In genomic region chr2:147026261-147026660, GRCh38 we compare ENCODE assay signal across 1 cellular context.
TF ChIP-seq lines count a peak whose summit lies in the region.

No MANE protein-coding gene starts in this region.

TF ChIP-seq in IMR-90, 13 proteins besides CTCF, POLR2A, EP300 and RAD21 (continued from another document):
- TF ChIP-seq MXI1 (IDR thresholded peaks at IDR 0.05; ENCODE audit: borderline replicate concordance, low read depth, low read length): no peak
- TF ChIP-seq BHLHE40 (IDR thresholded peaks at IDR 0.05; ENCODE audit: low read depth, low read length): no peak
- TF ChIP-seq RCOR1 (IDR thresholded peaks at IDR 0.05; ENCODE audit: insufficient replicate concordance, low read length): no peak
- TF ChIP-seq CHD1 (IDR thresholded peaks at IDR 0.05; ENCODE audit: low read depth, low read length): no peak
- TF ChIP-seq CEBPB (IDR thresholded peaks at IDR 0.05; ENCODE audit: low read depth, low read length): no peak
- TF ChIP-seq MAFK (IDR thresholded peaks at IDR 0.05; ENCODE audit: low read depth, low read length): no peak
- TF ChIP-seq SMC3 (IDR thresholded peaks at IDR 0.05; ENCODE audit: low read depth, low read length): no peak
